1 cellular context compared by ENCODE assay signal in the genomic region with DNA sequence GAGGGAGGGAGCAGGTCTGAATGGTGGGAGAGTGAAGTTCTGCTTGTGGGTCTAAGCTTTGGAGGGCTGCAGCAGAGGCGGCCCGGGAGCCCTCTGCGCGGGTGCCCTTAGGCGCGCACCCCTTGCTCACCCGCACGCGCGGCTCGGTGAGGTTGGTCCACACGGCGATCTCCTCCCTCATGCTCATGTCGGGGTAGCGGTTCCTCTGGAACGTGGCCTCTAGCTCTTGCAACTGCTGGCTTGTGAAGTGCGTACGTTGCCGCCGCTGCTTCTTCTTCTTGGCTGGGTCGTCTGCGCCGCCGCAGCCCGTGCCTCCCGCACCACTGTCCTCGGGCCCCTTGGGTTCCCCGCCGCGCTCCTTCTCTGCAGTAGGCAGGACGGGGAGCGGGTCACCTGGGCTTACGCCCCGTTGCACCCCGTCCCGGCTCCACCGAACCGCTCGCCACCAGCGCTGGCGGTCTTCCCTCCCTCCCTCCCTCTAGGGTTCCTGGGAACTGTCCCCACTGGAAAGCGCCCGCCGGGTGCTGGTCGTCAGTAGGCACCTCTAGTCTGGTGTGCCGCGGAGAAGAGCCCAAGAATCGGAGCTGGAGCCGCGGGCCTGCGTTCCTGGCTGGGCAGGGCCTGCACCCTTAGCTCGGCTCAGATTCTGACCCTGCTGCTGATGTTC.
TF ChIP-seq lines count a peak whose summit lies in the region.

No MANE protein-coding gene starts in this region.

TF ChIP-seq in GM12878, 131 proteins besides CTCF, POLR2A, EP300 and RAD21 (continued from another document):
- TF ChIP-seq TBL1XR1 (IDR thresholded peaks at IDR 0.05; ENCODE audit: low read depth, low read length) (no peak), ZNF622 (IDR thresholded peaks at IDR 0.05) (no peak)
